Comparison of ENCODE assay signal across 8 cellular contexts in the genomic region with DNA sequence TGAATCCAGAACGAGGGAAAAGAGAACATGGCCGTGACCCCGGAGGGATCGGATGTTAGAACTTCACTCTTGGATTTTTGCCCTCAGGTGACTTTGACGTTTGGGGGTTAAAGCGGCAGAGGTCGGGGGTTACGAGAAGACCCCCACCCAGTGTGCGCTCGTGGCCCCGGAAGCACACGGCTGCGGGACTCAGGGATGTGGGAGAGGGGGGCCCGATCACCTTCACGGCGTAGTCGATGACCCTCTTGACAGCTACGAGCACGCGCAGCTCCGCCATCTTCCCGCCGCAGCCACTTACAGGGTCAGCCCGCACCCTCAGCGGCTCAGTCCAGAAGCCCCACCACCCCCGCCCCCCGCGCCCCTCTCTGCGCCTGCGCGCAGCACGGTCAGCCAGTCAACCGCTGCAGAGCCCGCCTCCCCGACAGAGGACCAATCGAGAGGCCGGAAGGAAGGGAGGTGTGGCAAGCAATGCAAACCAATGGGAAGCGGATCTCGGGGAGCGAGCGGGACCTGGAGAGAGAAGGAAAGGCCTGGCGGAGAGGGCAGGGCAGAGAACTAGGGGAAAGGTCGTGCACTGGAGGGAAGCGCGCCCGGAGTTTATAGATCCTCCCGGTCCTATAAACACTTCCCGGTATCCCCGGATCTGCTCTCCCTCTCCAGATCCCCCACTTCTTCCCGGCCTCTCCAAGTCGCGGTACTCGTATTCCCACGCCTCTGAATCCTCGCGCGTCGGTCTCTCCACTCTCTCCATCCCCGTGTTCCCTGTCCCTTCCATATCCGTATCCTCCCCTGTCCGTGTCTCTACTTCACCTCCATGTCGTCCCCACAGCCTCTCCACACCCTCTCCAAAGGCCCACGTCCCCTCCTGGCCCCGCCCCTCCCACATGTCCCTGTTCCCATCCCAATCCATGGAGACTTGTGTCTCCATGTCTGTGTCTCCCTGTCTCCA. TPM values are rescaled to one million over a fixed set of nuclear protein-coding genes. Genes with fewer than 3 reads are reported as not detected.
A peak's percentile ranks its signal among the peaks of the same experiment; 100 is the strongest.
DNase-seq lines count a peak whose midpoint lies in the region; ATAC-seq and TF ChIP-seq lines count a peak whose summit lies in the region.

A gene (minus strand): TSS at position 339 of the 949 bp plus-strand sequence. CDS start 62 bp downstream, at position 277.

- peak; percentile 41 for ATAC-seq in GM19023 (IDR thresholded peaks at IDR 0.05; ENCODE audit: unreplicated experiment)
- ATAC-seq in HG03457 (IDR thresholded peaks at IDR 0.05; ENCODE audit: unreplicated experiment), result peak; percentile 38

- intact Hi-C loops in OCI-LY7 (cut with micrococcal nuclease; ENCODE audit: unreplicated experiment), result loop anchor here (1.0 to 2.0 kb wide), 2 partner anchors 27 to 50 kb away; a partner anchor contains a TSS

- peaks cover 18% of the 10 kb centered on the region for H3K4me1 Mint-ChIP-seq in endothelial cell (ENCODE audit: unreplicated experiment)
- H3K4me1 Mint-ChIP-seq in mesothelial cell of epicardium, result peaks cover 29% of the 10 kb centered on the region

- POLR2A ChIA-PET in OCI-LY7 (lab: Charles Lee), result no interaction called here

- DNase-seq in AG08395 (ENCODE audit: low spot score) (peak; percentile 98), OCI-LY7 (ENCODE audit: low spot score) (peak; percentile 97), endothelial cell (ENCODE audit: low spot score) (peak; percentile 97), mesothelial cell of epicardium (ENCODE audit: low spot score in 2 of 2, unreplicated experiment in 2 of 2) (peak; percentile 92 to 93)
- peak; percentile 95 for DNase-seq in activated CD8-positive, alpha-beta memory T cell treated with anti-CD3 and anti-CD28 coated beads, Interleukin-2, amount 50 U/mL, for 48 hours
- peak; percentile 76 for DNase-seq in stimulated activated CD8-positive, alpha-beta memory T cell treated with anti-CD3 and anti-CD28 coated beads, Interleukin-15, amount 100 ng/mL, for 24 hours (ENCODE audit: low read depth)

- H3K9me3 Mint-ChIP-seq in endothelial cell (ENCODE audit: unreplicated experiment) (no peaks in the 10 kb centered on the region), mesothelial cell of epicardium (no peaks in the 10 kb centered on the region)

- H2AFZ ChIP-seq in OCI-LY7 (ENCODE audit: low read length), result peak within 1 kb of the TSS; percentile 24; the same call in 1 of the 2 replicates

- peak within 1 kb of the TSS; percentile 79 for H3K27ac ChIP-seq in OCI-LY7 (ENCODE audit: low read depth, low read length, poor library complexity, severe bottlenecking)

- H3K36me3 ChIP-seq in OCI-LY7 (ENCODE audit: insufficient read depth, low read length), result no peaks in the 10 kb centered on the region

- no peaks in the 10 kb centered on the region for H3K9me2 ChIP-seq in OCI-LY7 (ENCODE audit: insufficient read depth, low read length)

- H3K79me2 ChIP-seq in OCI-LY7 (ENCODE audit: insufficient read depth, low read depth, low read length), result peaks cover 10% of the 10 kb centered on the region; the same call in 1 of the 2 replicates

- no peaks in the 10 kb centered on the region for H3K9me3 ChIP-seq in OCI-LY7 (ENCODE audit: low read length)

- H3K27me3 Mint-ChIP-seq in endothelial cell (ENCODE audit: unreplicated experiment) (peaks cover 12% of the 10 kb centered on the region), mesothelial cell of epicardium (ENCODE audit: low read depth) (peaks cover 7% of the 10 kb centered on the region)

- peak within 1 kb of the TSS; percentile 92 for H3K4me2 ChIP-seq in OCI-LY7 (ENCODE audit: low read length)

- H3K4me1 ChIP-seq in OCI-LY7 (ENCODE audit: insufficient read depth, low read length, poor library complexity, severe bottlenecking), result peaks cover 34% of the 10 kb centered on the region

- H3K4me3 ChIP-seq in OCI-LY7 (ENCODE audit: low read depth, low read length, poor library complexity, severe bottlenecking), result peak within 1 kb of the TSS; percentile 78

- H3K27ac Mint-ChIP-seq in endothelial cell (ENCODE audit: unreplicated experiment), result peak within 1 kb of the TSS; percentile 89
- H3K27ac Mint-ChIP-seq in mesothelial cell of epicardium, result peak within 1 kb of the TSS; percentile 96

- H3K4me3 Mint-ChIP-seq in endothelial cell (ENCODE audit: unreplicated experiment) (peak within 1 kb of the TSS; percentile 96), mesothelial cell of epicardium (peak within 1 kb of the TSS; percentile 85)

- BruUV-seq in OCI-LY7 (replicated peaks; lab: Mats Ljungman, UMichigan), result no TSS peak

- no peaks in the 10 kb centered on the region for H4K20me1 ChIP-seq in OCI-LY7 (ENCODE audit: insufficient read depth, low read length)

- TF ChIP-seq CTCF in OCI-LY7 (conservative IDR thresholded peaks at IDR 0.05; ENCODE audit: low read length), result no peak
- no peak for TF ChIP-seq CTCF in endothelial cell (IDR thresholded peaks at IDR 0.05; ENCODE audit: unreplicated experiment)
- TF ChIP-seq CTCF in mesothelial cell of epicardium (IDR thresholded peaks at IDR 0.05; ENCODE audit: unreplicated experiment), result no peak

- CTCF ChIA-PET in OCI-LY7 (lab: Charles Lee; ENCODE audit: unreplicated experiment), result interaction anchor here (0.9 to 1.1 kb wide), 2 partner anchors 27 to 51 kb away, joined by 3 read pairs; a partner anchor contains a TSS

- H3K36me3 Mint-ChIP-seq in endothelial cell (ENCODE audit: low read depth, unreplicated experiment) (peaks cover 10% of the 10 kb centered on the region), mesothelial cell of epicardium (no peaks in the 10 kb centered on the region)

RNA-seq across cellular contexts. Expression of the gene that starts here (rescaled TPM):
- total RNA-seq in OCI-LY7 (2014; rRNA removed; shearing (Covaris generic)), result 58.2 and 64.1 TPM in 2 replicates
- total RNA-seq in OCI-LY7 (2022) (58.5 and 71.6 TPM in 2 replicates), endothelial cell (ENCODE audit: unreplicated experiment) (55.1 TPM), mesothelial cell of epicardium (59.5 to 60.1 TPM (median 60.0 TPM) in 3 replicates)

Comparison
In these comparisons a context has a peak if more than half of its experiments do, and no peak if none do; other contexts are left out.
1. Peak in every context shown above with its lines: DNase-seq, ATAC-seq, H3K4me3 ChIP-seq and H3K27ac ChIP-seq.